ENCODE assay signal across 22 cellular contexts in genomic region chr11:2359557-2359956, GRCh38. TPM values are rescaled to one million over a fixed set of nuclear protein-coding genes. Genes with fewer than 3 reads are reported as not detected.
DNase-seq lines count a peak whose midpoint lies in the region; ATAC-seq and TF ChIP-seq lines count a peak whose summit lies in the region.
"Had no signal": no experiment of that assay in that cellular context is flagged by ENCODE, and none has a peak within 500 bp of the region (broad histone marks: within the 10 kb centered on the region; RNA-seq: fewer than 3 reads in every experiment).

No MANE protein-coding gene starts in this region.

- H3K4me2 ChIP-seq in trophoblast cell (ENCODE audit: low read length), result no peak overlapping the region
- H3K4me2 ChIP-seq: A549, GM23338 had no signal

- H3K79me2 ChIP-seq in trophoblast cell (ENCODE audit: control insufficient read depth, insufficient read depth, low read length, poor library complexity), result no peaks in the 10 kb centered on the region

- TF ChIP-seq CTCF in left ventricle myocardium inferior (IDR thresholded peaks at IDR 0.05; ENCODE audit: borderline replicate concordance) (no peak), foreskin keratinocyte (conservative IDR thresholded peaks at IDR 0.05) (no peak)

- no peak overlapping the region for H3K9ac ChIP-seq in trophoblast cell (ENCODE audit: low read length)

- no peak overlapping the region for H2BK5ac ChIP-seq in trophoblast cell (ENCODE audit: low read depth, low read length, poor library complexity)

- H3K18ac ChIP-seq in trophoblast cell (ENCODE audit: low read length), result no peak overlapping the region

- no peaks in the 10 kb centered on the region for H3K9me3 ChIP-seq in left ventricle myocardium inferior (replicated peaks)
- peaks cover 23% of the 10 kb centered on the region for H3K9me3 ChIP-seq in trophoblast cell (ENCODE audit: insufficient read depth, low read depth, low read length)
- H3K9me3 ChIP-seq in SJCRH30 (replicated peaks), result no peaks in the 10 kb centered on the region
- H3K9me3 ChIP-seq: A549, Caco-2 had no signal

- H3K36me3 ChIP-seq in left ventricle myocardium inferior (no peaks in the 10 kb centered on the region), trophoblast cell (ENCODE audit: control insufficient read depth in 1 of 2, insufficient read depth in 2 of 2, low read length in 2 of 2) (no peaks in the 10 kb centered on the region), SJCRH30 (no peaks in the 10 kb centered on the region)

- H3K27me3 ChIP-seq in left ventricle myocardium inferior (ENCODE audit: low read depth) (no peaks in the 10 kb centered on the region), foreskin keratinocyte (no peaks in the 10 kb centered on the region), trophoblast cell (ENCODE audit: insufficient read depth, low read length) (no peaks in the 10 kb centered on the region), SJCRH30 (no peaks in the 10 kb centered on the region)

- H3K4me1 ChIP-seq in left ventricle myocardium inferior (peaks cover 6% of the 10 kb centered on the region), foreskin keratinocyte (no peaks in the 10 kb centered on the region), trophoblast cell (ENCODE audit: control insufficient read depth in 1 of 2, insufficient read depth in 2 of 2, low read length in 2 of 2) (no peaks in the 10 kb centered on the region), SJCRH30 (peaks cover 3% of the 10 kb centered on the region; the same call in 1 of the 2 replicates)
- H3K4me1 ChIP-seq: A549, Caco-2 had no signal

- ATAC-seq in left cardiac atrium, result no peak
- peak; percentile 12 for ATAC-seq in foreskin keratinocyte
- ATAC-seq: GM23338, HepG2 had no signal

- WGBS in trophoblast cell (ENCODE audit: extremely low coverage, insufficient coverage, insufficient read length), result no CpG with 5 or more reads among the region's 9 CpGs

- no peak overlapping the region for H2BK120ac ChIP-seq in trophoblast cell (ENCODE audit: insufficient read depth, low read length, poor library complexity)

- intact Hi-C loops in left cardiac atrium (cut with DNase I) (no loop called here), left ventricle myocardium inferior (cut with micrococcal nuclease) (no loop called here)

- H4K8ac ChIP-seq in trophoblast cell (ENCODE audit: low read depth, low read length), result no peak overlapping the region

- H3K79me1 ChIP-seq in trophoblast cell (ENCODE audit: low read length), result no peaks in the 10 kb centered on the region

- H3K4me3 ChIP-seq in left ventricle myocardium inferior, result no peak overlapping the region
- peak overlapping the region; percentile 44 for H3K4me3 ChIP-seq in trophoblast cell (ENCODE audit: low read depth, low read length)
- no peak overlapping the region for H3K4me3 ChIP-seq in SJCRH30
- H3K4me3 ChIP-seq: A549, GM23338 had no signal

- H4K12ac ChIP-seq in trophoblast cell (ENCODE audit: low read depth, low read length), result no peak overlapping the region

- H3K27ac ChIP-seq in left ventricle myocardium inferior (replicated peaks) (no peak overlapping the region), foreskin keratinocyte (no peak overlapping the region), trophoblast cell (ENCODE audit: low read depth, low read length) (no peak overlapping the region), SJCRH30 (no peak overlapping the region)
- H3K27ac ChIP-seq: 22Rv1, A549 had no signal

- no peak overlapping the region for H3K4ac ChIP-seq in trophoblast cell (ENCODE audit: low read depth, low read length)

- H2AK5ac ChIP-seq in trophoblast cell (ENCODE audit: low read length), result no peak overlapping the region

- no peak overlapping the region for H3K23ac ChIP-seq in trophoblast cell (ENCODE audit: low read length)

- H2AFZ ChIP-seq in trophoblast cell (ENCODE audit: insufficient read depth, low read length, poor library complexity), result no peak overlapping the region
- H2AFZ ChIP-seq: GM23338 had no signal

- no peak overlapping the region for H2BK12ac ChIP-seq in trophoblast cell (ENCODE audit: low read length)

- H4K91ac ChIP-seq in trophoblast cell (ENCODE audit: low read depth, low read length), result no peak overlapping the region

- no peak overlapping the region for H3K14ac ChIP-seq in trophoblast cell (ENCODE audit: low read length)

- DNase-seq in left cardiac atrium (peak; percentile 6), left ventricle myocardium inferior (no peak), foreskin keratinocyte (no peak), trophoblast cell (no peak), SJCRH30 (no peak), SIG-M5 treated with dmso at 0.1 percent for 504 hours (lab: John Stamatoyannopoulos, UW; ENCODE audit: unreplicated experiment) (no peak), SKM-1 treated with dmso at 0.1 percent for 144 hours (lab: John Stamatoyannopoulos, UW; ENCODE audit: unreplicated experiment) (no peak)
- DNase-seq: AML-193; C1 segment of cervical spinal cord; Caco-2; CD4-positive, CD25-positive, alpha-beta regulatory T cell; CD8-positive, alpha-beta memory T cell; DMS153; DMS79; GDM1; HCEC 1CT; HFFc6 had no signal

RNA-seq across cellular contexts. Expression of gene CD81, which starts 17.6 kb away (rescaled TPM):
- total RNA-seq in left cardiac atrium (100 to 1,000 TPM; 699 to 773 TPM), left ventricle myocardium inferior (412 TPM), foreskin keratinocyte (240 and 248 TPM in 2 replicates)
- 454 and 491 TPM in 2 replicates for polyA plus RNA-seq in foreskin keratinocyte
- 242 and 246 TPM in 2 replicates for polyA plus RNA-seq in trophoblast cell (2013)
- total RNA-seq in SJCRH30 (2014; rRNA removed; shearing (Covaris generic)), result 95.3 and 97.7 TPM in 2 replicates
- total RNA-seq: HepG2 had no signal
- polyA plus RNA-seq: HepG2 had no signal

RNA-seq across cellular contexts. Expression of gene TSSC4, which starts 41.0 kb away (rescaled TPM):
- total RNA-seq in left cardiac atrium (10 to 100 TPM; 34.9 to 45.7 TPM), left ventricle myocardium inferior (31.7 TPM), foreskin keratinocyte (66.7 and 70.1 TPM in 2 replicates)
- polyA plus RNA-seq in foreskin keratinocyte, result 58.5 and 64.5 TPM in 2 replicates
- 87.7 and 88.6 TPM in 2 replicates for polyA plus RNA-seq in trophoblast cell (2013)
- total RNA-seq in SJCRH30 (2014; rRNA removed; shearing (Covaris generic)), result 26.7 and 31.1 TPM in 2 replicates

RNA-seq across cellular contexts. Expression of gene TSPAN32, which starts 57.7 kb away (rescaled TPM):
- total RNA-seq in left cardiac atrium, result 10 to 100 TPM; 11.6 to 15.0 TPM
- 27.1 TPM for total RNA-seq in left ventricle myocardium inferior
- total RNA-seq in foreskin keratinocyte, result not detected in 2 replicates
- not detected in 2 replicates for polyA plus RNA-seq in foreskin keratinocyte
- polyA plus RNA-seq in trophoblast cell (2013), result not detected in 2 replicates
- total RNA-seq in SJCRH30 (2014; rRNA removed; shearing (Covaris generic)), result 0.57 TPM in 1 of 2 replicates, not detected in the other
- total RNA-seq: Daoy, GM23338, HFFc6 had no signal
- polyA plus RNA-seq: A549, GM23338 had no signal

RNA-seq across cellular contexts. Expression of gene C11orf21, which starts 57.8 kb away (rescaled TPM):
- total RNA-seq in left cardiac atrium (10 to 100 TPM in 1 of 2 donors, 1 to 10 TPM in 1; 4.8 to 19.1 TPM), left ventricle myocardium inferior (36.0 TPM), foreskin keratinocyte (not detected in 2 replicates)
- polyA plus RNA-seq in foreskin keratinocyte, result not detected in 2 replicates
- not detected in 2 replicates for polyA plus RNA-seq in trophoblast cell (2013)
- not detected in 2 replicates for total RNA-seq in SJCRH30 (2014; rRNA removed; shearing (Covaris generic))
- total RNA-seq: GM23338, HepG2, HFFc6 had no signal
- polyA plus RNA-seq: A549, GM23338 had no signal
